30 cellular contexts compared by ENCODE assay signal in genomic region chr18:59582395-59582794, GRCh38.
"Had no signal": no experiment of that assay in that cellular context is flagged by ENCODE, and none has a peak within 500 bp of the region (broad histone marks: within the 10 kb centered on the region; RNA-seq: fewer than 3 reads in every experiment).

No MANE protein-coding gene starts in this region.

- ATAC-seq: activated CD4-positive, alpha-beta T cell treated with anti-CD3 and anti-CD28 coated beads for 36 hours; activated CD4-positive, CD25-positive, alpha-beta regulatory T cell treated with anti-CD3 and anti-CD28 coated beads, Interleukin-2, amount 50 U/mL, for 24 hours; activated CD8-positive, alpha-beta T cell treated with anti-CD3 and anti-CD28 coated beads, Interleukin-2, amount 10 ng/mL, durations not matched to agents 7 days and 5 days had no signal

- H3K4me3 ChIP-seq: ascending aorta, MG63, PC-9, SJSA1 had no signal

- H3K27ac ChIP-seq: ascending aorta, PC-9, SJSA1 had no signal

- H3K4me1 ChIP-seq: ascending aorta, SJSA1 had no signal

- FAIRE-seq: RCC 7860, TTC549 had no signal

- DNase-seq: activated CD4-positive, alpha-beta T cell treated with anti-CD3 and anti-CD28 coated beads for 36 hours; activated CD4-positive, alpha-beta T cell treated with anti-CD3 and anti-CD28 coated beads, Interleukin-2, amount 10 ng/mL, durations not matched to agents 7 days and 5 days; activated CD4-positive, alpha-beta T cell treated with anti-CD3 and anti-CD28 coated beads, Interleukin-2, amount 50 U/mL, for 48 hours; activated CD8-positive, alpha-beta T cell treated with anti-CD3 and anti-CD28 coated beads, Interleukin-2, amount 10 ng/mL, durations not matched to agents 7 days and 5 days; activated gamma-delta T cell; activated naive CD4-positive, alpha-beta T cell treated with Interleukin-2 at 50 U/mL for 16 hours; activated naive CD8-positive, alpha-beta T cell treated with anti-CD3 and anti-CD28 coated beads, Interleukin-2, amount 10 ng/mL, durations not matched to agents 7 days and 5 days; activated T-cell treated with anti-CD3 and anti-CD28 coated beads, Interleukin-2, amount 50 U/mL, for 24 hours; amygdala; caudate nucleus; Kasumi-1; KG1; MG63; NCI-H1048; NCI-H1105 treated with DMSO at 0.1 percent for 48 hours; NCI-H1436; NCI-H1694; NCI-H1930; NCI-H2081 treated with DMSO at 0.1 percent for 48 hours; NCI-H345; NCI-H526; NCI-H748 treated with DMSO at 0.1 percent for 48 hours; PC-9; SHP77 treated with DMSO at 0.1 percent for 48 hours; SK-N-SH had no signal

- H3K27me3 ChIP-seq: ascending aorta, MG63, SJSA1 had no signal

- H3K9me3 ChIP-seq: ascending aorta, MG63, SJSA1, SK-N-SH had no signal

- H3K36me3 ChIP-seq: ascending aorta, MG63, SJSA1 had no signal
